8 cellular contexts compared by ENCODE assay signal in genomic region chr9:127904518-127904887, GRCh38. TPM values are rescaled to one million over a fixed set of nuclear protein-coding genes. Genes with fewer than 3 reads are reported as not detected.
DNase-seq lines count a peak whose midpoint lies in the region; ATAC-seq and TF ChIP-seq lines count a peak whose summit lies in the region.

No MANE protein-coding gene starts in this region.

- H3K36me3 ChIP-seq in spleen: peaks cover 0 to 24% (median 16%) of the 10 kb centered on the region in 6 donors

- ATAC-seq in WTC11 (peak; percentile 65), left ventricle myocardium superior (peak; percentile 19), GM18502 (IDR thresholded peaks at IDR 0.05; ENCODE audit: poor library complexity, unreplicated experiment) (no peak), HG03139 (IDR thresholded peaks at IDR 0.05; ENCODE audit: unreplicated experiment) (no peak)

- H3K4me1 Mint-ChIP-seq in WTC11: peaks cover 35% of the 10 kb centered on the region

- WGBS in spleen, 5 donors: 20 to 34% (median 29%) methylated on average over 6 to 11 of the region's 11 CpGs

- peak overlapping the region; percentile 85 for H3K27ac Mint-ChIP-seq in WTC11

- intact Hi-C loops in left ventricle myocardium superior (cut with micrococcal nuclease) (no loop called here), spleen (cut with DNase I; ENCODE audit: low total_unique reads) (no loop called here)

- POLR2A ChIA-PET in WTC11 (lab: Charles Lee): interaction anchor here (0.5 kb wide), 1 partner anchor 209 kb away, joined by 3 read pairs; no protein-coding TSS in a partner anchor

- no peaks in the 10 kb centered on the region for H3K9me3 Mint-ChIP-seq in WTC11

- CTCF ChIA-PET in WTC11 (lab: Charles Lee): interaction anchor here (0.6 to 1.7 kb wide), 8 partner anchors 14 to 213 kb away, joined by 3 to 9 read pairs (median 4); partner anchors contain the start of gene TOR2A

- peaks cover 70 to 92% (median 82%) of the 10 kb centered on the region in 6 donors for H3K4me1 ChIP-seq in spleen

- H3K4me3 ChIP-seq in HL-60 (replicated peaks; ENCODE audit: insufficient read depth, low read length) (no peak overlapping the region), spleen (peak overlapping the region in 7 of 8 donors; percentile 8 to 65 (median 30))

- H3K36me3 Mint-ChIP-seq in WTC11: no peaks in the 10 kb centered on the region

- peak in 1 of 2 experiments; percentile 69 for DNase-seq in HL-60 (ENCODE audit: low read depth in 1 of 2, low spot score in 1 of 2)
- peak; percentile 42 for DNase-seq in WTC11 (ENCODE audit: low spot score)
- peak; percentile 49 for DNase-seq in left ventricle myocardium superior
- DNase-seq in spleen: peak; percentile 86
- DNase-seq in effector CD4-positive, alpha-beta T cell: no peak
- no peak for DNase-seq in NCI-H2081 (lab: John Stamatoyannopoulos, UW)

- no peaks in the 10 kb centered on the region for H3K27me3 ChIP-seq in HL-60 (ENCODE audit: insufficient read depth, poor library complexity, severe bottlenecking)
- no peaks in the 10 kb centered on the region for H3K27me3 ChIP-seq in spleen (replicated peaks in 1 of 7)

- TF ChIP-seq CTCF in HL-60 (IDR thresholded peaks at IDR 0.05; ENCODE audit: insufficient read depth, low read length) (no peak), WTC11 (IDR thresholded peaks at IDR 0.05) (no peak), spleen (IDR thresholded peaks at IDR 0.05 in 8 of 11, conservative IDR thresholded peaks at IDR 0.05 in 3 of 11) (no peak)

- H3K27me3 Mint-ChIP-seq in WTC11 (ENCODE audit: low read depth): no peaks in the 10 kb centered on the region; the same call in 1 of the 2 replicates

- H3K4me3 Mint-ChIP-seq in WTC11: no peak overlapping the region

- no peaks in the 10 kb centered on the region for H3K9me3 ChIP-seq in spleen

- H3K27ac ChIP-seq in HL-60 (replicated peaks): peak overlapping the region; percentile 77
- peak overlapping the region; percentile 78 to 94 (median 91) for H3K27ac ChIP-seq in spleen

- no peak for TF ChIP-seq POLR2A in spleen (IDR thresholded peaks at IDR 0.05)

TF ChIP-seq in WTC11, 78 proteins besides CTCF, POLR2A, EP300 and RAD21:
- TF ChIP-seq, protein P1, sequence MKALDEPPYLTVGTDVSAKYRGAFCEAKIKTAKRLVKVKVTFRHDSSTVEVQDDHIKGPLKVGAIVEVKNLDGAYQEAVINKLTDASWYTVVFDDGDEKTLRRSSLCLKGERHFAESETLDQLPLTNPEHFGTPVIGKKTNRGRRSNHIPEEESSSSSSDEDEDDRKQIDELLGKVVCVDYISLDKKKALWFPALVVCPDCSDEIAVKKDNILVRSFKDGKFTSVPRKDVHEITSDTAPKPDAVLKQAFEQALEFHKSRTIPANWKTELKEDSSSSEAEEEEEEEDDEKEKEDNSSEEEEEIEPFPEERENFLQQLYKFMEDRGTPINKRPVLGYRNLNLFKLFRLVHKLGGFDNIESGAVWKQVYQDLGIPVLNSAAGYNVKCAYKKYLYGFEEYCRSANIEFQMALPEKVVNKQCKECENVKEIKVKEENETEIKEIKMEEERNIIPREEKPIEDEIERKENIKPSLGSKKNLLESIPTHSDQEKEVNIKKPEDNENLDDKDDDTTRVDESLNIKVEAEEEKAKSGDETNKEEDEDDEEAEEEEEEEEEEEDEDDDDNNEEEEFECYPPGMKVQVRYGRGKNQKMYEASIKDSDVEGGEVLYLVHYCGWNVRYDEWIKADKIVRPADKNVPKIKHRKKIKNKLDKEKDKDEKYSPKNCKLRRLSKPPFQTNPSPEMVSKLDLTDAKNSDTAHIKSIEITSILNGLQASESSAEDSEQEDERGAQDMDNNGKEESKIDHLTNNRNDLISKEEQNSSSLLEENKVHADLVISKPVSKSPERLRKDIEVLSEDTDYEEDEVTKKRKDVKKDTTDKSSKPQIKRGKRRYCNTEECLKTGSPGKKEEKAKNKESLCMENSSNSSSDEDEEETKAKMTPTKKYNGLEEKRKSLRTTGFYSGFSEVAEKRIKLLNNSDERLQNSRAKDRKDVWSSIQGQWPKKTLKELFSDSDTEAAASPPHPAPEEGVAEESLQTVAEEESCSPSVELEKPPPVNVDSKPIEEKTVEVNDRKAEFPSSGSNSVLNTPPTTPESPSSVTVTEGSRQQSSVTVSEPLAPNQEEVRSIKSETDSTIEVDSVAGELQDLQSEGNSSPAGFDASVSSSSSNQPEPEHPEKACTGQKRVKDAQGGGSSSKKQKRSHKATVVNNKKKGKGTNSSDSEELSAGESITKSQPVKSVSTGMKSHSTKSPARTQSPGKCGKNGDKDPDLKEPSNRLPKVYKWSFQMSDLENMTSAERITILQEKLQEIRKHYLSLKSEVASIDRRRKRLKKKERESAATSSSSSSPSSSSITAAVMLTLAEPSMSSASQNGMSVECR (CRISPR knock-in tag; IDR thresholded peaks at IDR 0.05; ENCODE audit: borderline replicate concordance): no peak
- TF ChIP-seq, protein P2, sequence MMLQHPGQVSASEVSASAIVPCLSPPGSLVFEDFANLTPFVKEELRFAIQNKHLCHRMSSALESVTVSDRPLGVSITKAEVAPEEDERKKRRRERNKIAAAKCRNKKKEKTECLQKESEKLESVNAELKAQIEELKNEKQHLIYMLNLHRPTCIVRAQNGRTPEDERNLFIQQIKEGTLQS (CRISPR knock-in tag; conservative IDR thresholded peaks at IDR 0.05): no peak

RNA-seq across cellular contexts. Expression of gene ST6GALNAC6, which starts 5.1 kb away (rescaled TPM):
- 45.1 to 47.5 TPM (median 45.3 TPM) in 3 replicates for total RNA-seq in WTC11 (2021)
- total RNA-seq in left ventricle myocardium superior: 50.5 TPM
- 100 to 1,000 TPM in 1 of 7 donors, 10 to 100 TPM in 6; 62.5 to 118 (median 75.9) TPM for total RNA-seq in spleen
- polyA plus RNA-seq in spleen: 10 to 100 TPM; 29.0 to 68.0 (median 31.7) TPM

RNA-seq across cellular contexts. Expression of gene ST6GALNAC4, which starts 12.3 kb away (rescaled TPM):
- 25.1 to 25.7 TPM (median 25.4 TPM) in 3 replicates for total RNA-seq in WTC11 (2021)
- total RNA-seq in left ventricle myocardium superior: 28.5 TPM
- total RNA-seq in spleen: 10 to 100 TPM; 48.6 to 92.8 (median 65.8) TPM
- 10 to 100 TPM; 16.0 to 36.7 (median 19.5) TPM for polyA plus RNA-seq in spleen

RNA-seq across cellular contexts. Expression of gene PIP5KL1, which starts 26.1 kb away (rescaled TPM):
- 15.8 to 20.2 TPM (median 16.8 TPM) in 3 replicates for total RNA-seq in WTC11 (2021)
- total RNA-seq in left ventricle myocardium superior: not detected
- 1 to 10 TPM in 2 of 7 donors, under 1 TPM in 3, not detected in 2; 0.46 to 3.6 (median 0.94) TPM for total RNA-seq in spleen
- polyA plus RNA-seq in spleen: under 1 TPM; 0.13 to 0.51 (median 0.42) TPM

RNA-seq across cellular contexts. Expression of gene AK1, which starts 27.0 kb away (rescaled TPM):
- 27.5 to 34.9 TPM (median 34.4 TPM) in 3 replicates for total RNA-seq in WTC11 (2021)
- total RNA-seq in left ventricle myocardium superior: 853 TPM
- 10 to 100 TPM; 41.3 to 89.7 (median 59.7) TPM for total RNA-seq in spleen
- 10 to 100 TPM; 47.0 to 97.9 (median 82.7) TPM for polyA plus RNA-seq in spleen

RNA-seq across cellular contexts. Expression of gene DPM2, which starts 33.2 kb away (rescaled TPM):
- total RNA-seq in WTC11 (2021): 53.3 to 58.2 TPM (median 56.1 TPM) in 3 replicates
- total RNA-seq in left ventricle myocardium superior: 11.1 TPM
- 10 to 100 TPM; 19.5 to 31.3 (median 25.2) TPM for total RNA-seq in spleen
- 10 to 100 TPM; 23.6 to 33.8 (median 28.1) TPM for polyA plus RNA-seq in spleen

Comparison
In these comparisons a context has a peak if more than half of its experiments do, and no peak if none do; other contexts are left out.
1. DNase-seq: peak in WTC11 (single experiment), left ventricle myocardium superior (single experiment) and spleen (single experiment); none in effector CD4-positive, alpha-beta T cell (single experiment) and NCI-H2081 (0 of 2).
2. ATAC-seq: peak in WTC11 (single experiment) and left ventricle myocardium superior (single experiment); none in GM18502 (single experiment) and HG03139 (single experiment).